Comparison of ENCODE assay signal across 26 cellular contexts in the genomic region with DNA sequence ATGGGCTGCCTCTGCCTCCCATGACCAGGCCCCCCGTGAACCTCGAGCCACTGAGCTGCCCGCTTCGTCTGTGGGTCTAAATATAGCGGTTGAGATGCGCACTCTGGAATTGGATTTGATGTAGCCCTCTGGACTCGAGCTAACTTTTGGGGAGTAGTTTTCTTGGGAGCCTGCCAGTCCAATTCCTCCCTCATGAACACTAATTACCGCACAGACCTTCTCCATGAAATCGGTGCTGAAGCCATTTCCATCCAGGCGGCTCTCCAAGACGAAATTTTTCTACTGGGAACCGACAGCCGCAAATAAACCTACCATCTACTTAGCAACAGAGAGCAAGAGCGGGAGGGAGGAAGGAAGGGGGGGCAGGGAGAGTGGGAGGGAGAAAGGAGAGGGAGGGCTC.
"Had no signal": no experiment of that assay in that cellular context is flagged by ENCODE, and none has a peak within 500 bp of the region (broad histone marks: within the 10 kb centered on the region; RNA-seq: fewer than 3 reads in every experiment).

No MANE protein-coding gene starts in this region.

- H3K27me3 ChIP-seq: adrenal gland, cardiac muscle cell, neutrophil, right lobe of liver, SJSA1, stomach, upper lobe of left lung had no signal

- H3K9ac ChIP-seq: parathyroid adenoma had no signal

- H3K4me1 Mint-ChIP-seq: activated CD4-positive, alpha-beta T cell treated with anti-CD3 and anti-CD28 coated beads, Interleukin-2, amount 10 ng/mL, durations not matched to agents 7 days and 5 days; activated T-helper 17 cell treated with anti-CD3 and anti-CD28 coated beads, Interleukin-2, amount 50 U/mL, for 72 hours; naive thymus-derived CD8-positive, alpha-beta T cell; stimulated activated memory B cell treated with anti-CD40 and anti-IgM and Interleukin-4, amounts not matched to agents 10 μg/mL and 1 μg/mL and 100 μg/mL, for 72 hours had no signal

- H3K36me3 Mint-ChIP-seq: activated naive CD8-positive, alpha-beta T cell; naive thymus-derived CD8-positive, alpha-beta T cell; stimulated activated memory B cell treated with anti-CD40 and anti-IgM and Interleukin-4, amounts not matched to agents 10 μg/mL and 1 μg/mL and 100 μg/mL, for 72 hours had no signal

- H3K27ac Mint-ChIP-seq: activated CD4-positive, alpha-beta T cell treated with anti-CD3 and anti-CD28 coated beads, Interleukin-2, amount 10 ng/mL, durations not matched to agents 7 days and 5 days; activated naive CD8-positive, alpha-beta T cell; activated T-cell treated with anti-CD3 and anti-CD28 coated beads, Interleukin-2, amount 50 U/mL, for 24 hours; activated T-helper 17 cell treated with anti-CD3 and anti-CD28 coated beads, Interleukin-2, amount 50 U/mL, for 72 hours; dendritic cell treated with granulocyte-macrophage colony-stimulating factor and Interleukin-4, amounts not matched to agents 40 ng/mL and 50 ng/mL, for 4 days; naive thymus-derived CD8-positive, alpha-beta T cell; stimulated activated memory B cell treated with anti-CD40 and anti-IgM and Interleukin-4, amounts not matched to agents 10 μg/mL and 1 μg/mL and 100 μg/mL, for 72 hours had no signal

- ATAC-seq: activated T-helper 17 cell treated with anti-CD3 and anti-CD28 coated beads, Interleukin-2, amount 50 U/mL, for 72 hours; heart left ventricle; left lobe of liver; lower lobe of right lung; naive thymus-derived CD8-positive, alpha-beta T cell; right lobe of liver; stimulated activated memory B cell treated with anti-CD40 and anti-IgM and Interleukin-4, amounts not matched to agents 10 μg/mL and 1 μg/mL and 100 μg/mL, for 72 hours had no signal

- H3K36me3 ChIP-seq: adrenal gland, cardiac muscle cell, heart left ventricle, lower lobe of right lung, neutrophil, right lobe of liver, SJSA1, stomach, thoracic aorta, upper lobe of left lung, WERI-Rb-1 had no signal

- DNase-seq: activated CD4-positive, alpha-beta T cell treated with anti-CD3 and anti-CD28 coated beads, Interleukin-2, amount 10 ng/mL, durations not matched to agents 7 days and 5 days; activated CD4-positive, CD25-positive, alpha-beta regulatory T cell treated with anti-CD3 and anti-CD28 coated beads, Interleukin-2, amount 50 U/mL, for 72 hours; activated naive CD4-positive, alpha-beta T cell; activated T-cell treated with anti-CD3 and anti-CD28 coated beads, Interleukin-2, amount 50 U/mL, for 24 hours; adrenal gland; effector memory CD4-positive, alpha-beta T cell; foreskin melanocyte; heart left ventricle; lower lobe of right lung; naive thymus-derived CD8-positive, alpha-beta T cell; right lobe of liver; small intestine; stomach; T-helper 1 cell; upper lobe of left lung; WERI-Rb-1 had no signal

- H2AFZ ChIP-seq: parathyroid adenoma had no signal

- H3K9me3 Mint-ChIP-seq: activated CD4-positive, alpha-beta T cell treated with anti-CD3 and anti-CD28 coated beads, Interleukin-2, amount 10 ng/mL, durations not matched to agents 7 days and 5 days; activated T-cell treated with anti-CD3 and anti-CD28 coated beads, Interleukin-2, amount 50 U/mL, for 24 hours; activated T-helper 17 cell treated with anti-CD3 and anti-CD28 coated beads, Interleukin-2, amount 50 U/mL, for 72 hours; dendritic cell treated with granulocyte-macrophage colony-stimulating factor and Interleukin-4, amounts not matched to agents 40 ng/mL and 50 ng/mL, for 4 days; stimulated activated memory B cell treated with anti-CD40 and anti-IgM and Interleukin-4, amounts not matched to agents 10 μg/mL and 1 μg/mL and 100 μg/mL, for 72 hours had no signal

- H3K4me3 Mint-ChIP-seq: activated CD4-positive, alpha-beta T cell treated with anti-CD3 and anti-CD28 coated beads, Interleukin-2, amount 10 ng/mL, durations not matched to agents 7 days and 5 days; activated naive CD8-positive, alpha-beta T cell; activated T-cell treated with anti-CD3 and anti-CD28 coated beads, Interleukin-2, amount 50 U/mL, for 24 hours; activated T-helper 17 cell treated with anti-CD3 and anti-CD28 coated beads, Interleukin-2, amount 50 U/mL, for 72 hours; dendritic cell treated with granulocyte-macrophage colony-stimulating factor and Interleukin-4, amounts not matched to agents 40 ng/mL and 50 ng/mL, for 4 days; naive thymus-derived CD8-positive, alpha-beta T cell; stimulated activated memory B cell treated with anti-CD40 and anti-IgM and Interleukin-4, amounts not matched to agents 10 μg/mL and 1 μg/mL and 100 μg/mL, for 72 hours had no signal

- H3K4me3 ChIP-seq: adrenal gland, cardiac muscle cell, heart left ventricle, lower lobe of right lung, right lobe of liver, SJSA1, stomach, thoracic aorta, upper lobe of left lung had no signal

- H3K27ac ChIP-seq: adrenal gland, cardiac muscle cell, heart left ventricle, lower lobe of right lung, neutrophil, parathyroid adenoma, right lobe of liver, SJSA1, stomach, thoracic aorta, upper lobe of left lung, WERI-Rb-1 had no signal

- H3K9me3 ChIP-seq: adrenal gland, heart left ventricle, lower lobe of right lung, neutrophil, right lobe of liver, SJSA1, stomach, thoracic aorta, upper lobe of left lung had no signal

- H3K27me3 Mint-ChIP-seq: activated CD4-positive, alpha-beta T cell treated with anti-CD3 and anti-CD28 coated beads, Interleukin-2, amount 10 ng/mL, durations not matched to agents 7 days and 5 days; dendritic cell treated with granulocyte-macrophage colony-stimulating factor and Interleukin-4, amounts not matched to agents 40 ng/mL and 50 ng/mL, for 4 days had no signal

- H3K4me1 ChIP-seq: adrenal gland, heart left ventricle, lower lobe of right lung, parathyroid adenoma, right lobe of liver, SJSA1, stomach, upper lobe of left lung had no signal
